In genomic region chr1:58584082-58584895, GRCh38 we compare ENCODE assay signal across 8 cellular contexts. TPM values are rescaled to one million over a fixed set of nuclear protein-coding genes. Genes with fewer than 3 reads are reported as not detected.
DNase-seq lines count a peak whose midpoint lies in the region; ATAC-seq and TF ChIP-seq lines count a peak whose summit lies in the region.

No MANE protein-coding gene starts in this region.

- H3K4me1 ChIP-seq in ascending aorta (peaks cover 7 to 25% of the 10 kb centered on the region in 2 donors), lower lobe of right lung (peaks cover 37% of the 10 kb centered on the region)

- H3K9me3 ChIP-seq in ascending aorta = no peaks in the 10 kb centered on the region
- H3K9me3 ChIP-seq in lower lobe of right lung = no peaks in the 10 kb centered on the region

- intact Hi-C loops in ascending aorta (cut with DNase I) = loop anchor here (1.0 to 10.0 kb wide), 3 partner anchors 8 to 191 kb away; partner anchors contain the start of gene OMA1
- intact Hi-C loops in lower lobe of right lung (cut with DNase I) = no loop called here

- peak; percentile 97 for DNase-seq in A172 (ENCODE audit: low spot score)
- DNase-seq in HL-60 (ENCODE audit: low read depth in 1 of 2, low spot score in 1 of 2) = peak; percentile 78 to 92
- peak; percentile 59 to 94 for DNase-seq in ascending aorta (ENCODE audit: low spot score in 2 of 2)
- DNase-seq in lower lobe of right lung = peak; percentile 73
- no peak for DNase-seq in hippocampal formation (lab: John Stamatoyannopoulos, UW)
- no peak for DNase-seq in ecto neural progenitor cell (ENCODE audit: low spot score)
- DNase-seq in NCI-H2171 (lab: John Stamatoyannopoulos, UW) = no peak

- H3K36me3 ChIP-seq in ascending aorta = no peaks in the 10 kb centered on the region
- no peaks in the 10 kb centered on the region for H3K36me3 ChIP-seq in lower lobe of right lung

- H3K27ac ChIP-seq in HL-60 (replicated peaks) (peak overlapping the region; percentile 67), ascending aorta (peak overlapping the region; percentile 71 to 89), lower lobe of right lung (peak overlapping the region; percentile 82)

- H3K27me3 ChIP-seq in HL-60 (ENCODE audit: insufficient read depth, poor library complexity, severe bottlenecking) = no peaks in the 10 kb centered on the region
- no peaks in the 10 kb centered on the region for H3K27me3 ChIP-seq in ascending aorta
- H3K27me3 ChIP-seq in lower lobe of right lung (ENCODE audit: low read depth) = no peaks in the 10 kb centered on the region

- TF ChIP-seq CTCF in HL-60 (IDR thresholded peaks at IDR 0.05; ENCODE audit: insufficient read depth, low read length) (no peak), ascending aorta (IDR thresholded peaks at IDR 0.05) (no peak), lower lobe of right lung (IDR thresholded peaks at IDR 0.05) (no peak)

- H3K4me3 ChIP-seq in HL-60 (replicated peaks; ENCODE audit: insufficient read depth, low read length) (no peak overlapping the region), ascending aorta (no peak overlapping the region), lower lobe of right lung (no peak overlapping the region)

- peak; percentile 80 for ATAC-seq in GM19351 (IDR thresholded peaks at IDR 0.05; ENCODE audit: unreplicated experiment)
- ATAC-seq in lower lobe of right lung = peak; percentile 92 to 93

RNA-seq across cellular contexts. Expression of gene TACSTD2, which starts 7.2 kb away (rescaled TPM):
- total RNA-seq in A172 (2014; rRNA removed; shearing (Covaris generic)) = not detected in 2 replicates
- total RNA-seq in ascending aorta (1.3 TPM), lower lobe of right lung (69.9 TPM)

RNA-seq across cellular contexts. Expression of gene OMA1, which starts 37.8 kb away (rescaled TPM):
- 13.6 and 20.4 TPM in 2 replicates for total RNA-seq in A172 (2014; rRNA removed; shearing (Covaris generic))
- total RNA-seq in ascending aorta (2.4 TPM), lower lobe of right lung (33.4 TPM)

Comparison
In these comparisons a context has a peak if more than half of its experiments do, and no peak if none do; other contexts are left out.
1. DNase-seq: peak in A172 (single experiment), HL-60 (2 of 2), ascending aorta (2 of 2) and lower lobe of right lung (single experiment); none in hippocampal formation (0 of 2), ecto neural progenitor cell (single experiment) and NCI-H2171 (single experiment).
2. RNA of gene TACSTD2, which starts 7.2 kb away (total RNA-seq): 69.9 TPM in lower lobe of right lung (single experiment); 1.3 TPM in ascending aorta (single experiment) and not detected in A172; every median in the first group is over 10 times any median in the second.
3. Peak in every context shown above with its lines, with median percentiles within 50 percentile points of each other: H3K27ac ChIP-seq.